In the genomic region with DNA sequence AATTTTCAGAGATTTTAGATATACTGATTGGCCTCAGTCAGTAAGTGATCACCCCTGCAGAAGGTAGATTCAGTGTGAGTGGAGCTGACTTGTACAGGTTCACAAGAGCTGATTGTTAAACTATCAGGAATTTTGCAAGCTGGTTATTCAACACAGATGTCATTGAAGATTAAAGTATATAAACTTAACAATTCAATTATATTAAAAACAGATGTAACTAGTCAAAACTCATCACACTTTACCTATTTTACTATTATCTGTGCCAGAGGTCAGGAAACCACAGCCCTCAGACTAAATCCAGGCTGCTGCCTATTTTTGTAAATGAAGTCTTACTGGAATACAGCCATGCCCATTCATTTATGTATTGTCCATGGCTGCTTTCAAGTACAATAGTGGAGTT, we compare ENCODE assay signal across 28 cellular contexts.
"Had no signal": no experiment of that assay in that cellular context is flagged by ENCODE, and none has a peak within 500 bp of the region (broad histone marks: within the 10 kb centered on the region; RNA-seq: fewer than 3 reads in every experiment).

No MANE protein-coding gene starts in this region.

- ATAC-seq: activated CD8-positive, alpha-beta T cell treated with anti-CD3 and anti-CD28 coated beads for 36 hours; activated naive CD4-positive, alpha-beta T cell treated with anti-CD3 and anti-CD28 coated beads, Interleukin-2, amount 50 U/mL, for 72 hours; activated T-cell treated with anti-CD3 and anti-CD28 coated beads, Interleukin-2, amount 50 U/mL, for 4 hours; activated T-cell treated with anti-CD3 and anti-CD28 coated beads, Interleukin-2, amount 50 U/mL, for 72 hours; activated T-helper 17 cell treated with anti-CD3 and anti-CD28 coated beads, Interleukin-2, amount 50 U/mL, for 72 hours had no signal

- DNase-seq: activated B cell treated with CpG ODN at 0.5 μM for 24 hours; activated CD4-positive, alpha-beta memory T cell treated with anti-CD3 and anti-CD28 coated beads for 36 hours; activated CD4-positive, alpha-beta T cell treated with anti-CD3 and anti-CD28 coated beads for 4 hours; activated CD4-positive, alpha-beta T cell treated with anti-CD3 and anti-CD28 coated beads, Interleukin-2, amount 10 ng/mL, durations not matched to agents 24 days and 14 days; activated CD4-positive, alpha-beta T cell treated with anti-CD3 and anti-CD28 coated beads, Interleukin-2, amount 50 U/mL, for 1 hour; activated CD4-positive, alpha-beta T cell treated with anti-CD3 and anti-CD28 coated beads, Interleukin-2, amount 50 U/mL, for 4 hours; activated CD4-positive, CD25-positive, alpha-beta regulatory T cell treated with anti-CD3 and anti-CD28 coated beads, Interleukin-2, amount 50 U/mL, for 72 hours; activated CD8-positive, alpha-beta memory T cell treated with anti-CD3 and anti-CD28 coated beads, Interleukin-2, amount 50 U/mL, for 4 hours; activated CD8-positive, alpha-beta T cell treated with anti-CD3 and anti-CD28 coated beads for 36 hours; activated effector memory CD4-positive, alpha-beta T cell treated with anti-CD3 and anti-CD28 coated beads, Interleukin-2, amount 50 U/mL, for 16 hours; activated gamma-delta T cell treated with Interleukin-2 at 50 U/mL for 16 hours; activated naive CD4-positive, alpha-beta T cell; activated naive CD4-positive, alpha-beta T cell treated with anti-CD3 and anti-CD28 coated beads for 36 hours; activated naive CD4-positive, alpha-beta T cell treated with anti-CD3 and anti-CD28 coated beads, Interleukin-2, amount 50 U/mL, for 16 hours; activated naive CD8-positive, alpha-beta T cell treated with anti-CD3 and anti-CD28 coated beads for 36 hours; activated T-cell treated with anti-CD3 and anti-CD28 coated beads for 4 hours; activated T-cell treated with anti-CD3 and anti-CD28 coated beads, Interleukin-2, amount 50 U/mL, for 1 hour; activated T-cell treated with anti-CD3 and anti-CD28 coated beads, Interleukin-2, amount 50 U/mL, for 4 hours; activated T-cell treated with anti-CD3 and anti-CD28 coated beads, Interleukin-2, amount 50 U/mL, for 72 hours; adrenal gland; amniotic stem cell; aorta; caudate nucleus; cerebellar nuclear complex; T-helper 2 cell; T-helper 9 cell had no signal
